In the genomic region with DNA sequence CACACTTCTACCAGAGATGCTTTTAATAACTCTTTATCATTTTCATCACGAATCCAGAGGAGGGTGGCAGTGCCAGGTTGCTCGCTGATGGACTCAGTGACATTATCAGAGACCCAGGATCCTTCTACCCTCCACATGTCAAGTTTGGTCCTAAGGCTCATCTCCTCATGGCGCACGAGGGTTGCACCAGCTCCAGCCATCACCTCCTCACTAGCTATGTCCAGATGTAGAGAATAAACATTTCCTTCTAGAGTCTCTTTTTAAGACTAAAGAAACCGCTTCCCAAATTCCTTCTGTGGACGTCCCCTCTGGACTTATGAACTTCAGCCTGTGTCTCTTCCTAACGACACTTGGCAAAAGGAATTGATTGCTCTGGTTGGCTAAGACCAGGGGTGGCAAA, we compare ENCODE assay signal across 24 cellular contexts.
"Had no signal": no experiment of that assay in that cellular context is flagged by ENCODE, and none has a peak within 500 bp of the region (broad histone marks: within the 10 kb centered on the region; RNA-seq: fewer than 3 reads in every experiment).

No MANE protein-coding gene starts in this region.

- H3K4me1 ChIP-seq: parathyroid adenoma, right lobe of liver, uterus had no signal

- H2AFZ ChIP-seq: neural progenitor cell, parathyroid adenoma had no signal

- H3K36me3 ChIP-seq: left ventricle myocardium inferior, neural progenitor cell, neutrophil, right atrium auricular region, right lobe of liver, tibial nerve, uterus had no signal

- H3K79me2 ChIP-seq: parathyroid adenoma had no signal

- H3K27me3 ChIP-seq: right atrium auricular region, right lobe of liver, tibial nerve had no signal

- DNase-seq: islet precursor cell; left ventricle myocardium inferior; mesendoderm; naive B cell; natural killer cell; nephron progenitor cell; occipital lobe; right lobe of liver; stimulated activated CD4-positive, alpha-beta T cell treated with anti-CD3 and anti-CD28 coated beads, Interleukin-1b, Interleukin-23, amount 100 ng/mL, for 48 hours; stimulated activated CD4-positive, alpha-beta T cell treated with anti-CD3 and anti-CD28 coated beads, Interleukin-2, amount 100 ng/mL, for 48 hours; stimulated activated CD4-positive, alpha-beta T cell treated with anti-CD3 and anti-CD28 coated beads, Interleukin-4, amount 100 ng/mL, for 4 hours; stimulated activated CD8-positive, alpha-beta memory T cell treated with anti-CD3 and anti-CD28 coated beads, Interleukin-4, amount 100 ng/mL, for 48 hours; stimulated activated naive CD4-positive, alpha-beta T cell treated with Interleukin-2 at 50 U/mL for 16 hours; stimulated activated naive CD8-positive, alpha-beta T cell treated with anti-CD3 and anti-CD28 coated beads, Interleukin-15, amount 100 ng/mL, for 72 hours; substantia nigra; uterus had no signal

- H3K9me3 ChIP-seq: neutrophil, right atrium auricular region, right lobe of liver had no signal

- H3K4me3 ChIP-seq: left ventricle myocardium inferior, lung, neural progenitor cell, right atrium auricular region, right lobe of liver, smooth muscle cell, tibial nerve, uterus had no signal

- H3K27ac ChIP-seq: left ventricle myocardium inferior, neutrophil, parathyroid adenoma, right atrium auricular region, right lobe of liver, tibial nerve, uterus had no signal

- H3K4me2 ChIP-seq: smooth muscle cell had no signal

- ATAC-seq: natural killer cell; right lobe of liver; stimulated activated memory B cell treated with anti-CD40 and anti-IgM and Interleukin-4, amounts not matched to agents 10 μg/mL and 1 μg/mL and 100 μg/mL, for 72 hours; stimulated activated naive CD8-positive, alpha-beta T cell treated with anti-CD3 and anti-CD28 coated beads, Interleukin-15, amount 100 ng/mL, for 72 hours had no signal

- H3K9ac ChIP-seq: neural progenitor cell, parathyroid adenoma had no signal
